Comparison of ENCODE assay signal across 2 cellular contexts in genomic region chr19:46240693-46241092, GRCh38.
TF ChIP-seq lines count a peak whose summit lies in the region.

No MANE protein-coding gene starts in this region.

TF ChIP-seq in GM23338, 12 proteins besides CTCF, POLR2A, EP300 and RAD21 (continued from another document):
- TF ChIP-seq REST (IDR thresholded peaks at IDR 0.05; ENCODE audit: unreplicated experiment) = no peak
- TF ChIP-seq ZNF114 (CRISPR knock-in tag; IDR thresholded peaks at IDR 0.05) = no peak
- no peak for TF ChIP-seq STAT1 (IDR thresholded peaks at IDR 0.05; ENCODE audit: unreplicated experiment)
- no peak for TF ChIP-seq ZNF331 (CRISPR knock-in tag; IDR thresholded peaks at IDR 0.05; ENCODE audit: low read depth)
- no peak for TF ChIP-seq ZNF462 (CRISPR knock-in tag; IDR thresholded peaks at IDR 0.05)
- no peak for TF ChIP-seq POLR2AphosphoS5 (IDR thresholded peaks at IDR 0.05; ENCODE audit: low read depth)
- no peak for TF ChIP-seq EZH2phosphoT487 (IDR thresholded peaks at IDR 0.05; ENCODE audit: unreplicated experiment)
- no peak for TF ChIP-seq CREB1 (CRISPR knock-in tag; IDR thresholded peaks at IDR 0.05; ENCODE audit: low read depth)
- TF ChIP-seq ETS1 (IDR thresholded peaks at IDR 0.05) = no peak

TF ChIP-seq in WTC11, 78 proteins besides CTCF, POLR2A, EP300 and RAD21 (continued from another document):
- no peak for TF ChIP-seq NR2C2 (CRISPR knock-in tag; IDR thresholded peaks at IDR 0.05)
TF ChIP-seq in WTC11: peak in this region for 0.
